ENCODE assay signal across 15 cellular contexts in genomic region chr19:5823579-5824281, GRCh38. TPM values are rescaled to one million over a fixed set of nuclear protein-coding genes. Genes with fewer than 3 reads are reported as not detected.
DNase-seq lines count a peak whose midpoint lies in the region; ATAC-seq and TF ChIP-seq lines count a peak whose summit lies in the region.
"Had no signal": no experiment of that assay in that cellular context is flagged by ENCODE, and none has a peak within 500 bp of the region (broad histone marks: within the 10 kb centered on the region; RNA-seq: fewer than 3 reads in every experiment).

No MANE protein-coding gene starts in this region.

- peak overlapping the region in 1 of 2 experiments; percentile 30 for H3K14ac ChIP-seq in mesenchymal stem cell (ENCODE audit: low read length in 2 of 2)

- no peak overlapping the region for H3K4me3 ChIP-seq in astrocyte of the spinal cord (ENCODE audit: low read depth, low read length)
- no peak overlapping the region for H3K4me3 ChIP-seq in mesenchymal stem cell (ENCODE audit: insufficient read depth in 1 of 2, low read depth in 1 of 2, low read length in 2 of 2)
- H3K4me3 ChIP-seq: coronary artery, heart right ventricle had no signal

- no peak overlapping the region for H4K91ac ChIP-seq in mesenchymal stem cell (ENCODE audit: low read length)

- H2BK12ac ChIP-seq in mesenchymal stem cell (ENCODE audit: low read length in 2 of 2), result no peak overlapping the region

- ATAC-seq in GM21367 (IDR thresholded peaks at IDR 0.05; ENCODE audit: unreplicated experiment), result no peak
- ATAC-seq: activated T-cell treated with anti-CD3 and anti-CD28 coated beads, Interleukin-2, amount 50 U/mL, for 4 hours; heart right ventricle; stimulated activated naive B cell treated with anti-CD40 and anti-IgM and Interleukin-4, amounts not matched to agents 10 μg/mL and 1 μg/mL and 100 μg/mL, for 72 hours; T-helper 17 cell had no signal

- H3K27ac Mint-ChIP-seq in progenitor cell of endocrine pancreas, result no peak overlapping the region
- H3K27ac Mint-ChIP-seq: stimulated activated naive B cell treated with anti-CD40 and anti-IgM and Interleukin-4, amounts not matched to agents 10 μg/mL and 1 μg/mL and 100 μg/mL, for 72 hours; T-helper 17 cell had no signal

- H3K4me1 Mint-ChIP-seq in progenitor cell of endocrine pancreas (ENCODE audit: low read depth), result peaks cover 1% of the 10 kb centered on the region

- no peak overlapping the region for H3K9ac ChIP-seq in mesenchymal stem cell (ENCODE audit: low read length)

- no peak overlapping the region for H2AFZ ChIP-seq in mesenchymal stem cell (ENCODE audit: low read depth, low read length)

- DNase-seq in EH (ENCODE audit: low read depth), result peak; percentile 10
- peak; percentile 37 for DNase-seq in LoVo (ENCODE audit: low spot score)
- no peak for DNase-seq in astrocyte of the spinal cord (ENCODE audit: low read depth, low spot score)
- DNase-seq in mesenchymal stem cell, result peak; percentile 34
- no peak for DNase-seq in stimulated activated CD4-positive, alpha-beta T cell treated with anti-CD3 and anti-CD28 coated beads, Interleukin-1b, Interleukin-23, amount 100 ng/mL, for 48 hours
- DNase-seq in progenitor cell of endocrine pancreas (ENCODE audit: low spot score, unreplicated experiment), result no peak
- no peak for DNase-seq in ACHN
- DNase-seq: activated T-cell treated with anti-CD3 and anti-CD28 coated beads, Interleukin-2, amount 50 U/mL, for 4 hours; heart right ventricle; stimulated activated CD4-positive, alpha-beta T cell treated with anti-CD3 and anti-CD28 coated beads, Interleukin-12 subunit alpha, Interleukin-12 subunit beta, amount 100 ng/mL, for 4 hours; stimulated activated naive B cell treated with anti-CD40 and anti-IgM and Interleukin-4, amounts not matched to agents 10 μg/mL and 1 μg/mL and 100 μg/mL, for 72 hours; T-helper 17 cell had no signal

- no peaks in the 10 kb centered on the region for H3K9me3 ChIP-seq in mesenchymal stem cell (ENCODE audit: control insufficient read depth, low read length)
- H3K9me3 ChIP-seq: heart right ventricle had no signal

- in situ Hi-C loops in astrocyte of the spinal cord (cut with HindIII; ENCODE audit: low sequenced_read_pairs) (no loop called here), ACHN (cut with HindIII; ENCODE audit: low pct_ligation_motif_present, low pct_unique_long_range_greater_than_20kb, low sequenced_read_pairs) (no loop called here)

- no peak overlapping the region for H2BK5ac ChIP-seq in mesenchymal stem cell (ENCODE audit: low read depth, low read length, poor library complexity, severe bottlenecking)

- H2AK5ac ChIP-seq in mesenchymal stem cell (ENCODE audit: low read length, severe bottlenecking), result no peak overlapping the region

- no peaks in the 10 kb centered on the region for H3K36me3 ChIP-seq in mesenchymal stem cell (ENCODE audit: control insufficient read depth in 1 of 2, insufficient read depth in 2 of 2, low read depth in 1 of 2, low read length in 2 of 2)
- H3K36me3 ChIP-seq: heart right ventricle had no signal

- no peak overlapping the region for H2BK120ac ChIP-seq in mesenchymal stem cell (ENCODE audit: low read depth, low read length)

- no peak overlapping the region for H2BK15ac ChIP-seq in mesenchymal stem cell (ENCODE audit: low read depth, poor library complexity, severe bottlenecking)

- H3K18ac ChIP-seq in mesenchymal stem cell (ENCODE audit: low read depth in 1 of 2, low read length in 2 of 2), result no peak overlapping the region

- H3K27ac ChIP-seq in mesenchymal stem cell (ENCODE audit: low read length, poor library complexity, severe bottlenecking), result no peak overlapping the region
- H3K27ac ChIP-seq: coronary artery, heart right ventricle had no signal

- H3K4me3 Mint-ChIP-seq in progenitor cell of endocrine pancreas (ENCODE audit: low read depth), result no peak overlapping the region
- H3K4me3 Mint-ChIP-seq: activated T-cell treated with anti-CD3 and anti-CD28 coated beads, Interleukin-2, amount 50 U/mL, for 4 hours; stimulated activated naive B cell treated with anti-CD40 and anti-IgM and Interleukin-4, amounts not matched to agents 10 μg/mL and 1 μg/mL and 100 μg/mL, for 72 hours had no signal

- no peaks in the 10 kb centered on the region for H3K36me3 Mint-ChIP-seq in progenitor cell of endocrine pancreas (ENCODE audit: insufficient read depth)

- peaks cover 1% of the 10 kb centered on the region for H3K79me1 ChIP-seq in mesenchymal stem cell (replicated peaks; ENCODE audit: low read length, poor library complexity, severe bottlenecking)

- peaks cover 17% of the 10 kb centered on the region for H3K4me1 ChIP-seq in mesenchymal stem cell (ENCODE audit: control insufficient read depth, insufficient read depth, low read depth, low read length)

- 80% methylated on average over 30 of the region's 30 CpGs for WGBS in mesenchymal stem cell

- no peak overlapping the region for H4K8ac ChIP-seq in mesenchymal stem cell (ENCODE audit: low read length)

- no peak overlapping the region for H3K4ac ChIP-seq in mesenchymal stem cell (ENCODE audit: low read depth in 1 of 2, low read length in 2 of 2)

- no peak overlapping the region for H3K23ac ChIP-seq in mesenchymal stem cell (ENCODE audit: low read length in 2 of 2)

- TF ChIP-seq CTCF in astrocyte of the spinal cord (IDR thresholded peaks at IDR 0.05; ENCODE audit: low read depth, low read length) (peak; percentile 8), progenitor cell of endocrine pancreas (IDR thresholded peaks at IDR 0.05; ENCODE audit: unreplicated experiment) (no peak)

- no peaks in the 10 kb centered on the region for H3K9me3 Mint-ChIP-seq in progenitor cell of endocrine pancreas (ENCODE audit: low read depth)
- H3K9me3 Mint-ChIP-seq: activated T-cell treated with anti-CD3 and anti-CD28 coated beads, Interleukin-2, amount 50 U/mL, for 4 hours; stimulated activated naive B cell treated with anti-CD40 and anti-IgM and Interleukin-4, amounts not matched to agents 10 μg/mL and 1 μg/mL and 100 μg/mL, for 72 hours had no signal

- H3K27me3 Mint-ChIP-seq in progenitor cell of endocrine pancreas, result peaks cover 2% of the 10 kb centered on the region
- H3K27me3 Mint-ChIP-seq: T-helper 17 cell had no signal

- no peak overlapping the region for H3K4me2 ChIP-seq in mesenchymal stem cell (ENCODE audit: low read length, poor library complexity, severe bottlenecking)

- H3K27me3 ChIP-seq in mesenchymal stem cell (ENCODE audit: control insufficient read depth in 1 of 2, insufficient read depth in 1 of 2, low read length in 2 of 2), result peaks cover 0 to 30% of the 10 kb centered on the region in 2 experiments

RNA-seq across cellular contexts. Expression of gene FUT6, which starts 15.8 kb away (rescaled TPM):
- not detected for polyA plus RNA-seq in mesenchymal stem cell (2013, experiment 1 of 2)
- not detected for polyA plus RNA-seq in mesenchymal stem cell (2013, experiment 2 of 2)
- total RNA-seq in progenitor cell of endocrine pancreas, result not detected in 2 replicates
- total RNA-seq: activated T-cell treated with anti-CD3 and anti-CD28 coated beads, Interleukin-2, amount 50 U/mL, for 4 hours; heart right ventricle; myocyte; T-helper 17 cell had no signal
- polyA plus RNA-seq: heart right ventricle had no signal

RNA-seq across cellular contexts. Expression of gene NRTN, which starts 18.9 kb away (rescaled TPM):
- polyA plus RNA-seq in mesenchymal stem cell (2013, experiment 1 of 2), result 2.1 TPM
- polyA plus RNA-seq in mesenchymal stem cell (2013, experiment 2 of 2), result 2.2 TPM
- total RNA-seq in progenitor cell of endocrine pancreas, result 1.9 and 2.1 TPM in 2 replicates
- total RNA-seq: myocyte had no signal

RNA-seq across cellular contexts. Expression of gene FUT3, which starts 27.5 kb away (rescaled TPM):
- polyA plus RNA-seq in mesenchymal stem cell (2013, experiment 1 of 2), result not detected
- not detected for polyA plus RNA-seq in mesenchymal stem cell (2013, experiment 2 of 2)
- not detected in 2 replicates for total RNA-seq in progenitor cell of endocrine pancreas
- total RNA-seq: heart right ventricle, myocyte had no signal

RNA-seq across cellular contexts. Expression of gene DUS3L, which starts 32.8 kb away (rescaled TPM):
- 14.3 TPM for polyA plus RNA-seq in mesenchymal stem cell (2013, experiment 1 of 2)
- polyA plus RNA-seq in mesenchymal stem cell (2013, experiment 2 of 2), result 12.7 TPM
- total RNA-seq in progenitor cell of endocrine pancreas, result 42.6 and 43.1 TPM in 2 replicates

RNA-seq across cellular contexts. Expression of gene PRR22, which starts 39.2 kb away (rescaled TPM):
- polyA plus RNA-seq in mesenchymal stem cell (2013, experiment 1 of 2), result 1.4 TPM
- polyA plus RNA-seq in mesenchymal stem cell (2013, experiment 2 of 2), result 1.5 TPM
- 5.8 and 5.9 TPM in 2 replicates for total RNA-seq in progenitor cell of endocrine pancreas

Comparison
In these comparisons a context has a peak if more than half of its experiments do, and no peak if none do; other contexts are left out.
1. DNase-seq: peak in EH (single experiment), LoVo (single experiment) and mesenchymal stem cell (single experiment); none in astrocyte of the spinal cord (single experiment), stimulated activated CD4-positive, alpha-beta T cell treated with anti-CD3 and anti-CD28 coated beads, Interleukin-1b, Interleukin-23, amount 100 ng/mL, for 48 hours (single experiment), progenitor cell of endocrine pancreas (single experiment) and ACHN (single experiment).